8 cellular contexts compared by ENCODE assay signal in genomic region chr1:201739054-201739453, GRCh38.
A peak's percentile ranks its signal among the peaks of the same experiment; 100 is the strongest.
DNase-seq lines count a peak whose midpoint lies in the region; ATAC-seq and TF ChIP-seq lines count a peak whose summit lies in the region.

No MANE protein-coding gene starts in this region.

- H3K9me3 Mint-ChIP-seq in stimulated activated effector memory CD8-positive, alpha-beta T cell treated with anti-CD3 and anti-CD28 coated beads, Interleukin-12 subunit alpha, Interleukin-12 subunit beta, amount 100 ng/mL, for 72 hours = no peaks in the 10 kb centered on the region

- H3K36me3 Mint-ChIP-seq in stimulated activated effector memory CD8-positive, alpha-beta T cell treated with anti-CD3 and anti-CD28 coated beads, Interleukin-12 subunit alpha, Interleukin-12 subunit beta, amount 100 ng/mL, for 72 hours = no peaks in the 10 kb centered on the region

- H3K4me3 Mint-ChIP-seq in stimulated activated effector memory CD8-positive, alpha-beta T cell treated with anti-CD3 and anti-CD28 coated beads, Interleukin-12 subunit alpha, Interleukin-12 subunit beta, amount 100 ng/mL, for 72 hours = peak overlapping the region; percentile 77

- H3K4me3 ChIP-seq in HUES64 (ENCODE audit: low read length) = peak overlapping the region; percentile 77
- H3K4me3 ChIP-seq in iPS-15b (ENCODE audit: low read depth, low read length) = peak overlapping the region; percentile 84

- no peak for ATAC-seq in stimulated activated effector memory CD8-positive, alpha-beta T cell treated with anti-CD3 and anti-CD28 coated beads, Interleukin-12 subunit alpha, Interleukin-12 subunit beta, amount 100 ng/mL, for 72 hours
- ATAC-seq in HG03139 (IDR thresholded peaks at IDR 0.05; ENCODE audit: unreplicated experiment) (no peak), HG02588 (IDR thresholded peaks at IDR 0.05; ENCODE audit: unreplicated experiment) (no peak)

- TF ChIP-seq CTCF in GM13976 (IDR thresholded peaks at IDR 0.05; ENCODE audit: borderline replicate concordance, control extremely low read depth, extremely low read depth, insufficient read depth, missing control alignments) = no peak

- in situ Hi-C loops in GM13976 (cut with MboI; ENCODE audit: low sequenced_read_pairs, unreplicated experiment) = no loop called here

- no peak for DNase-seq in stimulated activated effector memory CD8-positive, alpha-beta T cell treated with anti-CD3 and anti-CD28 coated beads, Interleukin-12 subunit alpha, Interleukin-12 subunit beta, amount 100 ng/mL, for 72 hours (ENCODE audit: low spot score in 2 of 2)
- DNase-seq in retina (no peak), GM13976 (ENCODE audit: low spot score) (no peak)

- H3K27me3 ChIP-seq in HUES64 (ENCODE audit: insufficient read depth, low read length) (no peaks in the 10 kb centered on the region; the same call in 1 of the 2 replicates), iPS-15b (ENCODE audit: control insufficient read depth, insufficient read depth, low read length) (peaks cover 9% of the 10 kb centered on the region)

- H3K4me1 ChIP-seq in HUES64 (ENCODE audit: insufficient read depth, low read length) (peaks cover 55% of the 10 kb centered on the region), iPS-15b (ENCODE audit: control insufficient read depth, insufficient read depth, low read length) (peaks cover 44% of the 10 kb centered on the region)

- no peaks in the 10 kb centered on the region for H3K9me3 ChIP-seq in HUES64 (ENCODE audit: insufficient read depth, low read depth, low read length)
- H3K9me3 ChIP-seq in iPS-15b (ENCODE audit: control insufficient read depth, insufficient read depth, low read length) = no peaks in the 10 kb centered on the region

- H3K27ac Mint-ChIP-seq in stimulated activated effector memory CD8-positive, alpha-beta T cell treated with anti-CD3 and anti-CD28 coated beads, Interleukin-12 subunit alpha, Interleukin-12 subunit beta, amount 100 ng/mL, for 72 hours = peak overlapping the region; percentile 69

- 6% methylated on average over 11 of the region's 11 CpGs for WGBS in HUES64

- H3K9ac ChIP-seq in HUES64 (ENCODE audit: low read depth, low read length) (peak overlapping the region; percentile 76), iPS-15b (ENCODE audit: low read depth, low read length) (peak overlapping the region; percentile 38)

- H3K27ac ChIP-seq in HUES64 (ENCODE audit: low read depth, low read length) (peak overlapping the region; percentile 64), angular gyrus (ENCODE audit: low read depth, low read length) (peak overlapping the region; percentile 94)

- no peaks in the 10 kb centered on the region for H3K36me3 ChIP-seq in HUES64 (ENCODE audit: insufficient read depth, low read length)
- no peaks in the 10 kb centered on the region for H3K36me3 ChIP-seq in iPS-15b (ENCODE audit: control insufficient read depth, insufficient read depth, low read length)

- H3K4me1 Mint-ChIP-seq in stimulated activated effector memory CD8-positive, alpha-beta T cell treated with anti-CD3 and anti-CD28 coated beads, Interleukin-12 subunit alpha, Interleukin-12 subunit beta, amount 100 ng/mL, for 72 hours = peaks cover 26% of the 10 kb centered on the region
